In genomic region chr7:44845476-44845875, GRCh38 we compare ENCODE assay signal across 11 cellular contexts. TPM values are rescaled to one million over a fixed set of nuclear protein-coding genes. Genes with fewer than 3 reads are reported as not detected.
DNase-seq lines count a peak whose midpoint lies in the region; ATAC-seq and TF ChIP-seq lines count a peak whose summit lies in the region.
"Had no signal": no experiment of that assay in that cellular context is flagged by ENCODE, and none has a peak within 500 bp of the region (broad histone marks: within the 10 kb centered on the region; RNA-seq: fewer than 3 reads in every experiment).

No MANE protein-coding gene starts in this region.

- H3K27ac Mint-ChIP-seq in Caco-2 (ENCODE audit: unreplicated experiment) = peak overlapping the region; percentile 99
- peak overlapping the region; percentile 54 for H3K27ac Mint-ChIP-seq in activated T-helper 1 cell treated with anti-CD3 and anti-CD28 coated beads, Interleukin-12 subunit alpha, Interleukin-12 subunit beta, Interleukin-2, Interleukin-4 antibody, amounts not matched to agents 30 ng/mL and 10 ng/mL and 1 ng/mL, durations not matched to agents 14 hours and 24 hours and 36 hours
- peak overlapping the region in 9 of 10 donors; percentile 60 to 99 (median 98) for H3K27ac Mint-ChIP-seq in naive thymus-derived CD8-positive, alpha-beta T cell

- H2BK15ac ChIP-seq in IMR-90 (ENCODE audit: low read depth, low read length) = no peak overlapping the region

- TF ChIP-seq POLR2A in IMR-90 (IDR thresholded peaks at IDR 0.05; ENCODE audit: low read depth, low read length) (no peak), gastroesophageal sphincter (IDR thresholded peaks at IDR 0.05) (no peak)

- no peaks in the 10 kb centered on the region for H3K9me3 Mint-ChIP-seq in Caco-2 (ENCODE audit: unreplicated experiment)
- H3K9me3 Mint-ChIP-seq in activated T-helper 1 cell treated with anti-CD3 and anti-CD28 coated beads, Interleukin-12 subunit alpha, Interleukin-12 subunit beta, Interleukin-2, Interleukin-4 antibody, amounts not matched to agents 30 ng/mL and 10 ng/mL and 1 ng/mL, durations not matched to agents 14 hours and 24 hours and 36 hours = no peaks in the 10 kb centered on the region
- peaks cover 0 to 5% (median 0%) of the 10 kb centered on the region in 9 donors for H3K9me3 Mint-ChIP-seq in naive thymus-derived CD8-positive, alpha-beta T cell

- TF ChIP-seq CTCF in Caco-2 (IDR thresholded peaks at IDR 0.05; ENCODE audit: insufficient read depth in 1 of 2, low read depth in 1 of 2, low read length in 1 of 2, severe bottlenecking in 1 of 2, unreplicated experiment in 1 of 2) (no peak), IMR-90 (conservative IDR thresholded peaks at IDR 0.05; ENCODE audit: low read depth, low read length) (no peak), gastroesophageal sphincter (IDR thresholded peaks at IDR 0.05) (no peak)

- peaks cover 8 to 34% of the 10 kb centered on the region in 2 experiments; a peak in 3 of 4 replicates for H3K79me1 ChIP-seq in IMR-90 (ENCODE audit: low read depth in 1 of 2, low read length in 2 of 2)

- no peak for DNase-seq in Caco-2
- no peak for DNase-seq in IMR-90
- no peak for DNase-seq in activated T-helper 1 cell treated with anti-CD3 and anti-CD28 coated beads, Interleukin-12 subunit alpha, Interleukin-12 subunit beta, Interleukin-2, Interleukin-4 antibody, amounts not matched to agents 30 ng/mL and 10 ng/mL and 1 ng/mL, durations not matched to agents 14 hours and 24 hours and 36 hours (ENCODE audit: low spot score)
- DNase-seq in naive thymus-derived CD8-positive, alpha-beta T cell = no peak
- DNase-seq: anterior cingulate cortex, NCI-H187 treated with DMSO at 0.1 percent for 48 hours, T-helper 9 cell had no signal

- H3K4me3 Mint-ChIP-seq in Caco-2 (ENCODE audit: unreplicated experiment) = peak overlapping the region; percentile 95
- peak overlapping the region; percentile 90 for H3K4me3 Mint-ChIP-seq in activated T-helper 1 cell treated with anti-CD3 and anti-CD28 coated beads, Interleukin-12 subunit alpha, Interleukin-12 subunit beta, Interleukin-2, Interleukin-4 antibody, amounts not matched to agents 30 ng/mL and 10 ng/mL and 1 ng/mL, durations not matched to agents 14 hours and 24 hours and 36 hours
- peak overlapping the region in 9 of 10 donors; percentile 66 to 98 (median 94) for H3K4me3 Mint-ChIP-seq in naive thymus-derived CD8-positive, alpha-beta T cell

- H3K36me3 Mint-ChIP-seq in Caco-2 (ENCODE audit: insufficient read depth, unreplicated experiment) = peaks cover 35% of the 10 kb centered on the region
- H3K36me3 Mint-ChIP-seq in activated T-helper 1 cell treated with anti-CD3 and anti-CD28 coated beads, Interleukin-12 subunit alpha, Interleukin-12 subunit beta, Interleukin-2, Interleukin-4 antibody, amounts not matched to agents 30 ng/mL and 10 ng/mL and 1 ng/mL, durations not matched to agents 14 hours and 24 hours and 36 hours (ENCODE audit: low read depth) = peaks cover 23% of the 10 kb centered on the region
- H3K36me3 Mint-ChIP-seq in naive thymus-derived CD8-positive, alpha-beta T cell = peaks cover 0 to 29% (median 8%) of the 10 kb centered on the region in 3 donors

- peaks cover 17% of the 10 kb centered on the region for H3K4me1 Mint-ChIP-seq in Caco-2 (ENCODE audit: low read depth, unreplicated experiment)
- peaks cover 64% of the 10 kb centered on the region for H3K4me1 Mint-ChIP-seq in activated T-helper 1 cell treated with anti-CD3 and anti-CD28 coated beads, Interleukin-12 subunit alpha, Interleukin-12 subunit beta, Interleukin-2, Interleukin-4 antibody, amounts not matched to agents 30 ng/mL and 10 ng/mL and 1 ng/mL, durations not matched to agents 14 hours and 24 hours and 36 hours (ENCODE audit: low read depth)
- H3K4me1 Mint-ChIP-seq in naive thymus-derived CD8-positive, alpha-beta T cell = peaks cover 23 to 64% (median 55%) of the 10 kb centered on the region in 4 donors

- H3K4me1 ChIP-seq in Caco-2 (no peaks in the 10 kb centered on the region), IMR-90 (ENCODE audit: control insufficient read depth, insufficient read depth, low read length) (0 out of 2 replicates have a peak, but pooled peaks cover 1% of the 10 kb centered on the region), gastroesophageal sphincter (peaks cover 0 to 66% (median 3%) of the 10 kb centered on the region in 3 donors)

- no peak overlapping the region for H4K5ac ChIP-seq in IMR-90 (ENCODE audit: low read depth, low read length)

- H2AK5ac ChIP-seq in IMR-90 (ENCODE audit: low read depth, low read length) = no peak overlapping the region

- H3K4me2 ChIP-seq in IMR-90 (ENCODE audit: low read depth, low read length) = no peak overlapping the region

- no peak for TF ChIP-seq EP300 in gastroesophageal sphincter (IDR thresholded peaks at IDR 0.05)

- H4K20me1 ChIP-seq in IMR-90 (ENCODE audit: insufficient read depth, low read length) = peaks cover 12% of the 10 kb centered on the region

- no peak overlapping the region for H4K91ac ChIP-seq in IMR-90 (ENCODE audit: insufficient read depth, low read depth, low read length)

- no peak overlapping the region for H3K18ac ChIP-seq in IMR-90 (ENCODE audit: low read depth, low read length)

- in situ Hi-C loops in IMR-90 (cut with MboI; ENCODE audit: low sequenced_read_pairs) = loop anchor here (10.0 kb wide), 1 partner anchor 251 kb away; no protein-coding TSS in a partner anchor

- H4K8ac ChIP-seq in IMR-90 (ENCODE audit: low read depth in 2 of 2, low read length in 2 of 2) = no peak overlapping the region

- H2BK5ac ChIP-seq in IMR-90 (ENCODE audit: low read depth, low read length, poor library complexity, severe bottlenecking) = no peak overlapping the region

- no peak overlapping the region for H3K9ac ChIP-seq in IMR-90 (ENCODE audit: low read depth, low read length)

- no peaks in the 10 kb centered on the region for H3K9me3 ChIP-seq in Caco-2
- H3K9me3 ChIP-seq in IMR-90 (ENCODE audit: control insufficient read depth, insufficient read depth, low read length) = no peaks in the 10 kb centered on the region
- H3K9me3 ChIP-seq in gastroesophageal sphincter = no peaks in the 10 kb centered on the region

- no peak overlapping the region for H2BK120ac ChIP-seq in IMR-90 (ENCODE audit: low read depth, low read length)

- ATAC-seq in IMR-90 (ENCODE audit: low read depth) (no peak), GM21619 (IDR thresholded peaks at IDR 0.05; ENCODE audit: unreplicated experiment) (no peak), gastroesophageal sphincter (no peak), HG03097 (IDR thresholded peaks at IDR 0.05; ENCODE audit: low FRiP score, unreplicated experiment) (no peak), GM18511 (IDR thresholded peaks at IDR 0.05; ENCODE audit: unreplicated experiment) (no peak)
- ATAC-seq in naive thymus-derived CD8-positive, alpha-beta T cell = no peak

- no peak for TF ChIP-seq RAD21 in IMR-90 (IDR thresholded peaks at IDR 0.05; ENCODE audit: low read length)

- no peak overlapping the region for H2AFZ ChIP-seq in IMR-90 (replicated peaks; ENCODE audit: low read length, poor library complexity)

- H3K23ac ChIP-seq in IMR-90 (ENCODE audit: low read depth, low read length) = no peak overlapping the region

- no peak overlapping the region for H3K4ac ChIP-seq in IMR-90 (ENCODE audit: low read depth, low read length)

- POLR2A ChIA-PET in Caco-2 (lab: Charles Lee) (no interaction called here), IMR-90 (lab: Charles Lee; ENCODE audit: unreplicated experiment) (interaction anchor here (0.7 kb wide), 1 partner anchor 47 kb away, joined by 3 read pairs; no protein-coding TSS in a partner anchor)
- POLR2A ChIA-PET in naive thymus-derived CD8-positive, alpha-beta T cell (lab: Charles Lee) = interaction anchor here (0.6 to 3.7 kb wide), 6 partner anchors 22 to 355 kb away, joined by 3 to 32 read pairs (median 12); partner anchors contain the start of genes NUDCD3, PPIA and TMED4

- no peaks in the 10 kb centered on the region for H3K36me3 ChIP-seq in Caco-2 (ENCODE audit: control insufficient read depth, insufficient read depth, low read length)
- peaks cover 3% of the 10 kb centered on the region for H3K36me3 ChIP-seq in IMR-90 (ENCODE audit: control insufficient read depth, insufficient read depth, low read length)
- peaks cover 0 to 19% of the 10 kb centered on the region in 2 donors for H3K36me3 ChIP-seq in gastroesophageal sphincter

- peaks cover 3% of the 10 kb centered on the region; the same call in 1 of the 2 replicates for H3K9me1 ChIP-seq in IMR-90 (ENCODE audit: insufficient read depth, low read length)

- H3K27me3 Mint-ChIP-seq in Caco-2 (ENCODE audit: insufficient read depth, unreplicated experiment) = no peaks in the 10 kb centered on the region
- H3K27me3 Mint-ChIP-seq in activated T-helper 1 cell treated with anti-CD3 and anti-CD28 coated beads, Interleukin-12 subunit alpha, Interleukin-12 subunit beta, Interleukin-2, Interleukin-4 antibody, amounts not matched to agents 30 ng/mL and 10 ng/mL and 1 ng/mL, durations not matched to agents 14 hours and 24 hours and 36 hours (ENCODE audit: insufficient read depth) = no peaks in the 10 kb centered on the region
- peaks cover 0 to 3% (median 0%) of the 10 kb centered on the region in 5 donors for H3K27me3 Mint-ChIP-seq in naive thymus-derived CD8-positive, alpha-beta T cell

- H2AK9ac ChIP-seq in IMR-90 (replicated peaks; ENCODE audit: low read depth, low read length, poor library complexity) = no peak overlapping the region

- dilution Hi-C loops in IMR-90 (cut with HindIII; ENCODE audit: low sequenced_read_pairs, unreplicated experiment) = no loop called here

- H2BK20ac ChIP-seq in IMR-90 (ENCODE audit: low read depth, low read length) = no peak overlapping the region

- no TSS peak for BruUV-seq in Caco-2 (replicated peaks; lab: Mats Ljungman, UMichigan)
- TSS peak; percentile 47 for BruUV-seq in IMR-90 (replicated peaks; lab: Mats Ljungman, UMichigan)

- H3K27me3 ChIP-seq in Caco-2 (replicated peaks; ENCODE audit: control insufficient read depth, insufficient read depth, low read length) (no peaks in the 10 kb centered on the region), IMR-90 (ENCODE audit: control insufficient read depth, insufficient read depth, low read length) (no peaks in the 10 kb centered on the region), gastroesophageal sphincter (no peaks in the 10 kb centered on the region)

- H3K27ac ChIP-seq in IMR-90 (ENCODE audit: insufficient read depth, low read length) (no peak overlapping the region), gastroesophageal sphincter (no peak overlapping the region)

- no peak overlapping the region for H3K14ac ChIP-seq in IMR-90 (replicated peaks; ENCODE audit: low read depth, low read length)

- H3K4me3 ChIP-seq in Caco-2 (ENCODE audit: low read depth, low read length) (no peak overlapping the region), IMR-90 (ENCODE audit: insufficient read depth, low read depth, low read length) (no peak overlapping the region), gastroesophageal sphincter (no peak overlapping the region)

- CTCF ChIA-PET in Caco-2 (lab: Charles Lee) = no interaction called here
- CTCF ChIA-PET in IMR-90 (lab: Yijun Ruan, JAX) = no interaction called here

- intact Hi-C loops in Caco-2 (cut with micrococcal nuclease; ENCODE audit: unreplicated experiment) = loop anchor here (5.0 kb wide), 1 partner anchor 78 kb away; no protein-coding TSS in a partner anchor
- intact Hi-C loops in IMR-90 (cut with micrococcal nuclease) = loop anchor here (5.0 kb wide), 1 partner anchor 238 kb away; the partner anchor contains the start of gene OGDH
- intact Hi-C loops in activated T-helper 1 cell treated with anti-CD3 and anti-CD28 coated beads, Interleukin-12 subunit alpha, Interleukin-12 subunit beta, Interleukin-2, Interleukin-4 antibody, amounts not matched to agents 30 ng/mL and 10 ng/mL and 1 ng/mL, durations not matched to agents 14 hours and 24 hours and 36 hours (cut with micrococcal nuclease) = loop anchor here (5.0 kb wide), 2 partner anchors 352 to 353 kb away; partner anchors contain the start of gene NUDCD3

- no peak overlapping the region for H3K56ac ChIP-seq in IMR-90 (ENCODE audit: extremely low read depth, insufficient read depth, low read length)

RNA-seq across cellular contexts. Expression of gene H2AZ2, which starts 2.4 kb away (rescaled TPM):
- 196 and 244 TPM in 2 replicates for total RNA-seq in Caco-2 (2022)
- 162 and 230 TPM in 2 replicates for total RNA-seq in IMR-90 (2012; rRNA removed)
- 135 and 156 TPM in 2 replicates for polyA plus RNA-seq in IMR-90 (2012; rRNA removed)
- polyA plus RNA-seq in IMR-90 (2012; cell fraction: cytosol; rRNA removed) = 141 and 213 TPM in 2 replicates
- 57.3 and 81.6 TPM in 2 replicates for polyA plus RNA-seq in IMR-90 (2012; cell fraction: nucleus; rRNA removed; ENCODE audit: low replicate concordance)
- 187 and 190 TPM in 2 replicates for total RNA-seq in activated T-helper 1 cell treated with anti-CD3 and anti-CD28 coated beads, Interleukin-12 subunit alpha, Interleukin-12 subunit beta, Interleukin-2, Interleukin-4 antibody, amounts not matched to agents 30 ng/mL and 10 ng/mL and 1 ng/mL, durations not matched to agents 14 hours and 24 hours and 36 hours
- total RNA-seq in naive thymus-derived CD8-positive, alpha-beta T cell = 100 to 1,000 TPM; 156 to 164 TPM
- 100 to 1,000 TPM; 236 to 254 (median 247) TPM for polyA plus RNA-seq in naive thymus-derived CD8-positive, alpha-beta T cell
- 100 to 1,000 TPM; 207 to 242 (median 215) TPM for total RNA-seq in gastroesophageal sphincter

RNA-seq across cellular contexts. Expression of gene PURB, which starts 39.9 kb away (rescaled TPM):
- total RNA-seq in Caco-2 (2022) (25.1 and 26.3 TPM in 2 replicates), IMR-90 (2012; rRNA removed) (8.8 and 15.3 TPM in 2 replicates), gastroesophageal sphincter (10 to 100 TPM; 35.0 to 54.3 (median 45.7) TPM)
- 4.5 and 6.3 TPM in 2 replicates for polyA plus RNA-seq in IMR-90 (2012; rRNA removed)
- 2.0 and 2.1 TPM in 2 replicates for polyA plus RNA-seq in IMR-90 (2012; cell fraction: cytosol; rRNA removed)
- 1.5 and 4.5 TPM in 2 replicates for polyA plus RNA-seq in IMR-90 (2012; cell fraction: nucleus; rRNA removed; ENCODE audit: low replicate concordance)
- 42.1 and 42.6 TPM in 2 replicates for total RNA-seq in activated T-helper 1 cell treated with anti-CD3 and anti-CD28 coated beads, Interleukin-12 subunit alpha, Interleukin-12 subunit beta, Interleukin-2, Interleukin-4 antibody, amounts not matched to agents 30 ng/mL and 10 ng/mL and 1 ng/mL, durations not matched to agents 14 hours and 24 hours and 36 hours
- 10 to 100 TPM; 28.1 TPM for total RNA-seq in naive thymus-derived CD8-positive, alpha-beta T cell
- polyA plus RNA-seq in naive thymus-derived CD8-positive, alpha-beta T cell = 1 to 10 TPM; 2.0 to 3.2 (median 2.6) TPM

RNA-seq across cellular contexts. Expression of gene PPIA, which starts 49.0 kb away (rescaled TPM):
- total RNA-seq in Caco-2 (2022) (2,104 and 2,207 TPM in 2 replicates), IMR-90 (2012; rRNA removed) (3,396 and 3,430 TPM in 2 replicates), gastroesophageal sphincter (1,000 to 10,000 TPM; 1,097 to 2,167 (median 1,431) TPM)
- 4,788 and 4,883 TPM in 2 replicates for polyA plus RNA-seq in IMR-90 (2012; rRNA removed)
- polyA plus RNA-seq in IMR-90 (2012; cell fraction: cytosol; rRNA removed) = 3,102 and 3,821 TPM in 2 replicates
- 630 and 1,845 TPM in 2 replicates for polyA plus RNA-seq in IMR-90 (2012; cell fraction: nucleus; rRNA removed; ENCODE audit: low replicate concordance)
- total RNA-seq in activated T-helper 1 cell treated with anti-CD3 and anti-CD28 coated beads, Interleukin-12 subunit alpha, Interleukin-12 subunit beta, Interleukin-2, Interleukin-4 antibody, amounts not matched to agents 30 ng/mL and 10 ng/mL and 1 ng/mL, durations not matched to agents 14 hours and 24 hours and 36 hours = 2,141 and 2,153 TPM in 2 replicates
- total RNA-seq in naive thymus-derived CD8-positive, alpha-beta T cell = 100 to 1,000 TPM; 673 to 688 TPM
- polyA plus RNA-seq in naive thymus-derived CD8-positive, alpha-beta T cell = 1,000 to 10,000 TPM; 3,578 to 3,931 (median 3,619) TPM
